Comparison of ENCODE assay signal across 6 cellular contexts in genomic region chr17:30747621-30748020, GRCh38.
DNase-seq lines count a peak whose midpoint lies in the region; ATAC-seq, FAIRE-seq and TF ChIP-seq lines count a peak whose summit lies in the region.
"Not testable (repeated sequence)": the region's sequence is repeated elsewhere in the genome, so short reads cannot be mapped to it uniquely, and the experiment has no call there.

No MANE protein-coding gene starts in this region.

- H4K20me1 ChIP-seq in K562 (replicated peaks; ENCODE audit: control insufficient read depth, insufficient read depth, low read length); HepG2 (ENCODE audit: insufficient read depth, low read length): not testable (repeated sequence)

- CTCF ChIA-PET in WTC11 (lab: Charles Lee); K562 (lab: Yijun Ruan, JAX; ENCODE audit: low intra/inter-chr PET ratio); HepG2 (lab: Yijun Ruan, JAX; ENCODE audit: low intra/inter-chr PET ratio, low total read pairs): not testable (repeated sequence)

- not testable (repeated sequence) for H3K9ac ChIP-seq in K562 (ENCODE audit: insufficient read depth in 1 of 2, low read depth in 2 of 2, low read length in 2 of 2); endodermal cell (ENCODE audit: extremely low read depth, low read length, poor library complexity, severe bottlenecking); HepG2 (ENCODE audit: insufficient read depth, low read depth, low read length)

- ATAC-seq in WTC11; K562; HepG2; stimulated activated naive B cell treated with anti-CD40 and anti-IgM and Interleukin-4, amounts not matched to agents 10 μg/mL and 1 μg/mL and 100 μg/mL, for 72 hours (replicated peaks): not testable (repeated sequence)

- in situ Hi-C loops in K562 (cut with MboI) = loop anchor here (5.0 kb wide), 1 partner anchor 1205 kb away; no protein-coding TSS in a partner anchor
- in situ Hi-C loops in HepG2 (cut with HindIII; ENCODE audit: extremely low pct_ligation_motif_present, low pct_unique_long_range_greater_than_20kb) = not testable (repeated sequence)

- H3K27me3 ChIP-seq in K562 (ENCODE audit: control insufficient read depth in 2 of 2, insufficient read depth in 2 of 2, low read length in 2 of 2); endodermal cell (ENCODE audit: control insufficient read depth, insufficient read depth, low read length, poor library complexity, severe bottlenecking); HepG2 (ENCODE audit: control insufficient read depth in 1 of 2, insufficient read depth in 2 of 2, low read length in 2 of 2): not testable (repeated sequence)

- intact Hi-C loops in K562 (cut with micrococcal nuclease); HepG2 (cut with micrococcal nuclease; ENCODE audit: unreplicated experiment): not testable (repeated sequence)

- not testable (repeated sequence) for H3K9me3 ChIP-seq in K562 (replicated peaks; ENCODE audit: control insufficient read depth, insufficient read depth, low read depth, low read length); endodermal cell (ENCODE audit: control insufficient read depth, low read length); HepG2 (ENCODE audit: low read length)

- not testable (repeated sequence) for H2AFZ ChIP-seq in K562 (ENCODE audit: low read depth, low read length); HepG2 (ENCODE audit: low read length)

- H3K4me1 ChIP-seq in K562 (replicated peaks in 1 of 2; ENCODE audit: control insufficient read depth in 2 of 2, insufficient read depth in 2 of 2, low read length in 2 of 2); endodermal cell (ENCODE audit: control insufficient read depth, insufficient read depth, low read length); HepG2 (ENCODE audit: insufficient read depth, low read length): not testable (repeated sequence)

- H3K27ac Mint-ChIP-seq in WTC11; endodermal cell; osteocyte (ENCODE audit: unreplicated experiment): not testable (repeated sequence)
- H3K27ac Mint-ChIP-seq in stimulated activated naive B cell treated with anti-CD40 and anti-IgM and Interleukin-4, amounts not matched to agents 10 μg/mL and 1 μg/mL and 100 μg/mL, for 72 hours = peak overlapping the region; percentile 42

- not testable (repeated sequence) for DNase-seq in WTC11 (ENCODE audit: low spot score); K562 (ENCODE audit: extremely low read depth in 1 of 4, low spot score in 3 of 4); HepG2 (ENCODE audit: low spot score); stimulated activated naive B cell treated with anti-CD40 and anti-IgM and Interleukin-4, amounts not matched to agents 10 μg/mL and 1 μg/mL and 100 μg/mL, for 72 hours
- DNase-seq in endodermal cell (peak; percentile 23), osteocyte (ENCODE audit: extremely low spot score, unreplicated experiment) (peak; percentile 17)

- H3K9me3 Mint-ChIP-seq in WTC11; endodermal cell; osteocyte (ENCODE audit: unreplicated experiment); stimulated activated naive B cell treated with anti-CD40 and anti-IgM and Interleukin-4, amounts not matched to agents 10 μg/mL and 1 μg/mL and 100 μg/mL, for 72 hours: not testable (repeated sequence)

- H3K27ac ChIP-seq in K562 (ENCODE audit: extremely low read depth, low read depth, low read length); endodermal cell (ENCODE audit: low read depth, low read length); HepG2 (ENCODE audit: extremely low read length, insufficient read depth, low read length): not testable (repeated sequence)

- not testable (repeated sequence) for H3K4me2 ChIP-seq in K562 (ENCODE audit: insufficient read depth, low read length); HepG2 (ENCODE audit: low read depth, low read length)

- H3K36me3 Mint-ChIP-seq in WTC11 (peaks cover 24% of the 10 kb centered on the region), endodermal cell (ENCODE audit: low read depth) (peaks cover 49% of the 10 kb centered on the region), osteocyte (ENCODE audit: unreplicated experiment) (peaks cover 32% of the 10 kb centered on the region)
- peaks cover 19 to 39% of the 10 kb centered on the region in 2 donors for H3K36me3 Mint-ChIP-seq in stimulated activated naive B cell treated with anti-CD40 and anti-IgM and Interleukin-4, amounts not matched to agents 10 μg/mL and 1 μg/mL and 100 μg/mL, for 72 hours

- not testable (repeated sequence) for H3K4me1 Mint-ChIP-seq in WTC11; endodermal cell; osteocyte (ENCODE audit: unreplicated experiment); stimulated activated naive B cell treated with anti-CD40 and anti-IgM and Interleukin-4, amounts not matched to agents 10 μg/mL and 1 μg/mL and 100 μg/mL, for 72 hours

- WGBS in K562 (ENCODE audit: insufficient coverage, low coverage, missing lambda C conversion rate) = 97% methylated on average over 4 of the region's 4 CpGs
- 88 to 95% methylated on average over 1 to 3 of the region's 4 CpGs for WGBS in endodermal cell (ENCODE audit: insufficient coverage in 1 of 2, insufficient read length in 1 of 2), 2 experiments
- WGBS in HepG2 (ENCODE audit: low lambda C conversion rate) = 94% methylated on average over 4 of the region's 4 CpGs

- not testable (repeated sequence) for TF ChIP-seq RAD21 in K562 (CRISPR knock-in tag; conservative IDR thresholded peaks at IDR 0.05 in 1 of 2, IDR thresholded peaks at IDR 0.05 in 1 of 2); HepG2 (CRISPR knock-in tag; IDR thresholded peaks at IDR 0.05)

- not testable (repeated sequence) for H3K4me3 Mint-ChIP-seq in WTC11; endodermal cell; osteocyte (ENCODE audit: unreplicated experiment); stimulated activated naive B cell treated with anti-CD40 and anti-IgM and Interleukin-4, amounts not matched to agents 10 μg/mL and 1 μg/mL and 100 μg/mL, for 72 hours

- not testable (repeated sequence) for FAIRE-seq in K562 (lab: Jason Lieb, UNC); HepG2 (lab: Jason Lieb, UNC)

- H3K36me3 ChIP-seq in K562 (ENCODE audit: control insufficient read depth, insufficient read depth, low read length) (peaks cover 67% of the 10 kb centered on the region; the same call in 2 of the 3 replicates), endodermal cell (ENCODE audit: control insufficient read depth, insufficient read depth, low read length) (peaks cover 40% of the 10 kb centered on the region)
- H3K36me3 ChIP-seq in HepG2 (replicated peaks in 1 of 2; ENCODE audit: control insufficient read depth in 1 of 2, insufficient read depth in 2 of 2, low read length in 2 of 2) = not testable (repeated sequence)

- not testable (repeated sequence) for H3K9me1 ChIP-seq in K562 (ENCODE audit: control insufficient read depth, insufficient read depth, low read length)

- POLR2A ChIA-PET in WTC11 (lab: Charles Lee); K562 (lab: Yijun Ruan, JAX); HepG2 (lab: Yijun Ruan, JAX): not testable (repeated sequence)

- not testable (repeated sequence) for BruUV-seq in K562 (replicated peaks; lab: Mats Ljungman, UMichigan); HepG2 (replicated peaks; lab: Mats Ljungman, UMichigan)

- H3K27me3 Mint-ChIP-seq in WTC11 (ENCODE audit: low read depth); endodermal cell (ENCODE audit: insufficient read depth); osteocyte (ENCODE audit: unreplicated experiment); stimulated activated naive B cell treated with anti-CD40 and anti-IgM and Interleukin-4, amounts not matched to agents 10 μg/mL and 1 μg/mL and 100 μg/mL, for 72 hours: not testable (repeated sequence)

- H3K79me2 ChIP-seq in K562 (ENCODE audit: control insufficient read depth, insufficient read depth, low read length); HepG2 (ENCODE audit: insufficient read depth, low read length): not testable (repeated sequence)

- not testable (repeated sequence) for TF ChIP-seq CTCF in WTC11 (IDR thresholded peaks at IDR 0.05); K562 (IDR thresholded peaks at IDR 0.05 in 2 of 3, conservative IDR thresholded peaks at IDR 0.05 in 1 of 3; ENCODE audit: insufficient read depth in 2 of 3, low read depth in 1 of 3, low read length in 3 of 3); endodermal cell (conservative IDR thresholded peaks at IDR 0.05); HepG2 (CRISPR knock-in tag; IDR thresholded peaks at IDR 0.05); osteocyte (IDR thresholded peaks at IDR 0.05)

- not testable (repeated sequence) for H3K4me3 ChIP-seq in K562; endodermal cell (ENCODE audit: low read length); HepG2 (replicated peaks in 1 of 3; ENCODE audit: insufficient read depth in 1 of 3, low read depth in 2 of 3, low read length in 3 of 3)

- TF ChIP-seq POLR2A in K562 (conservative IDR thresholded peaks at IDR 0.05); HepG2 (IDR thresholded peaks at IDR 0.05; ENCODE audit: insufficient read depth in 1 of 2, low read depth in 2 of 2, low read length in 2 of 2): not testable (repeated sequence)

- not testable (repeated sequence) for TF ChIP-seq EP300 in K562 (IDR thresholded peaks at IDR 0.05; ENCODE audit: low read length); HepG2 (IDR thresholded peaks at IDR 0.05; ENCODE audit: low read depth in 2 of 2, low read length in 2 of 2); HepG2 (CRISPR knock-in tag; IDR thresholded peaks at IDR 0.05; ENCODE audit: borderline replicate concordance)

TF ChIP-seq in WTC11, 78 proteins besides CTCF, POLR2A, EP300 and RAD21:
- peak; percentile 90 for TF ChIP-seq ZNF121 (CRISPR knock-in tag; IDR thresholded peaks at IDR 0.05)
